ENCODE assay signal across 8 cellular contexts in the genomic region with DNA sequence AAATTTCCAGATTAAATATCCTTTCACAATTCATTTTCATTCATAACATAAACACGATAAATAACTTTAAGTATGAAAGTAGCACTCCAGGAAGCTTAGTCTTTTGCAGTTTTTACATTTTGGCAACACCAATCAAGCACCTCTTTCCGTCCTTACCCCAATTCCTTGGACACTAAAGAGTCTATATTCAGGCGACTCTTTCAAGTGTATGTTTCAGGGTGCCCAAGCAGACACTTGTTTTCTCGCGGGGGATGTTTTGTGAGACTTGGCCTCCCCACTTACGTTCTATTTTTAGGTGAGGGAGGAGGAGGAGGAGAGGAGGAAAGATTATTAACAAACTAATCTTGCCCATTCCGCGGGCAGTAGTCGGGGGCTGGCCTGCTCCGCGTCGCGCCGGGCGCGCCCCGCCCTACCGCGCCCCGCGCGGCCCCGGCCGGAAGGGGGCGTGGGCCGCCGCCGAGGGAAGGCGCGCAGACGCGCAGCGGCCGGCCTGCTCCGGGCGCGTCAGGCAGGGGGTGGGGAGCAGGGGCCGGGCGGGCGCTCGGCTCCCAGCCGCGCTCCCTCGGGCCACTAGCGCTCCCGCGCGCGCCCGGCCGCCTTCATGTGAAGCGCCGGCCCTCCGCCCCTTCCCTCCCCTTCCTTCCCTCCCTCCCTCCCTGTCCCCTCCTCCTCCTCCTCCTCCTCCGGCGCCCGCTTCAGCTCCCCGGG. TPM values are rescaled to one million over a fixed set of nuclear protein-coding genes. Genes with fewer than 3 reads are reported as not detected.
DNase-seq lines count a peak whose midpoint lies in the region; ATAC-seq and TF ChIP-seq lines count a peak whose summit lies in the region.

A gene (plus strand): TSS at position 473 of the 708 bp plus-strand sequence. CDS start 337 bp downstream, outside the sequence.

- peaks cover 12% of the 10 kb centered on the region for H3K36me3 Mint-ChIP-seq in CD8-positive, alpha-beta T cell

- H3K36me3 ChIP-seq in CD8-positive, alpha-beta T cell (ENCODE audit: insufficient read depth, low read length), result no peaks in the 10 kb centered on the region

- DNase-seq in CD8-positive, alpha-beta T cell, result peak; percentile 25 to 74 (median 57)
- DNase-seq in NOMO-1 treated with DMSO at 0.1 percent for 48 hours (lab: John Stamatoyannopoulos, UW; ENCODE audit: unreplicated experiment) (peak; percentile 79), epithelial cell of esophagus (ENCODE audit: low read depth) (peak; percentile 94)
- DNase-seq in activated CD8-positive, alpha-beta memory T cell treated with anti-CD3 and anti-CD28 coated beads, Interleukin-2, amount 50 U/mL, for 48 hours, result peak; percentile 83
- DNase-seq in stimulated activated CD8-positive, alpha-beta memory T cell treated with anti-CD3 and anti-CD28 coated beads, Interleukin-4, amount 100 ng/mL, for 1 hour (ENCODE audit: low read depth in 2 of 2, low spot score in 1 of 2), result peak; percentile 7 to 36

- peaks cover 36% of the 10 kb centered on the region for H3K4me1 Mint-ChIP-seq in CD8-positive, alpha-beta T cell (ENCODE audit: low read depth)

- CTCF ChIA-PET in CD8-positive, alpha-beta T cell (lab: Charles Lee), result interaction anchor here (0.8 to 2.8 kb wide), 4 partner anchors 8 to 176 kb away, joined by 3 to 15 read pairs (median 6); no protein-coding TSS in a partner anchor

- TF ChIP-seq CTCF in CD8-positive, alpha-beta T cell (IDR thresholded peaks at IDR 0.05), result no peak
- no peak for TF ChIP-seq CTCF in epithelial cell of esophagus (IDR thresholded peaks at IDR 0.05; ENCODE audit: insufficient read depth, low read depth, low read length, missing control alignments)

- no peaks in the 10 kb centered on the region for H3K27me3 ChIP-seq in CD8-positive, alpha-beta T cell (ENCODE audit: insufficient read depth, low read length)
- peaks cover 12% of the 10 kb centered on the region for H3K27me3 ChIP-seq in mononuclear cell (ENCODE audit: insufficient read depth, low read length)

- intact Hi-C loops in CD8-positive, alpha-beta T cell (cut with DNase I, micrococcal nuclease), result loop anchor here (2.0 to 10.0 kb wide), 7 partner anchors 13 to 1887 kb away; a partner anchor contains a TSS

- POLR2A ChIA-PET in CD8-positive, alpha-beta T cell (lab: Charles Lee), result no interaction called here

- peak; percentile 90 for ATAC-seq in CD8-positive, alpha-beta T cell
- ATAC-seq in GM19395 (IDR thresholded peaks at IDR 0.05; ENCODE audit: unreplicated experiment), result peak; percentile 82
- peak; percentile 94 for ATAC-seq in HG03521 (IDR thresholded peaks at IDR 0.05; ENCODE audit: unreplicated experiment)

- H3K9me3 Mint-ChIP-seq in CD8-positive, alpha-beta T cell, result no peaks in the 10 kb centered on the region

- no peaks in the 10 kb centered on the region for H3K9me3 ChIP-seq in CD8-positive, alpha-beta T cell (ENCODE audit: low read length)
- H3K9me3 ChIP-seq in mononuclear cell (ENCODE audit: low read depth, low read length), result no peaks in the 10 kb centered on the region

- H3K27ac Mint-ChIP-seq in CD8-positive, alpha-beta T cell, result peak within 1 kb of the TSS; percentile 86

- H3K4me3 ChIP-seq in CD8-positive, alpha-beta T cell (ENCODE audit: low read depth, low read length), result peak within 1 kb of the TSS; percentile 80
- peak within 1 kb of the TSS; percentile 83 for H3K4me3 ChIP-seq in epithelial cell of esophagus (ENCODE audit: low read length)
- H3K4me3 ChIP-seq in mononuclear cell (ENCODE audit: low read length), result peak within 1 kb of the TSS; percentile 75

- H3K27me3 Mint-ChIP-seq in CD8-positive, alpha-beta T cell (ENCODE audit: low read depth), result peaks cover 17% of the 10 kb centered on the region

- H3K4me1 ChIP-seq in CD8-positive, alpha-beta T cell (ENCODE audit: insufficient read depth, low read length), result peaks cover 19% of the 10 kb centered on the region
- peaks cover 8% of the 10 kb centered on the region for H3K4me1 ChIP-seq in mononuclear cell (ENCODE audit: insufficient read depth, low read length)

- peak within 1 kb of the TSS; percentile 55 for H3K27ac ChIP-seq in CD8-positive, alpha-beta T cell (ENCODE audit: low read depth, low read length)

- peak within 1 kb of the TSS; percentile 92 for H3K4me3 Mint-ChIP-seq in CD8-positive, alpha-beta T cell

RNA-seq across cellular contexts. Expression of the gene that starts here (rescaled TPM):
- 10 to 100 TPM; 64.8 to 79.3 TPM for total RNA-seq in CD8-positive, alpha-beta T cell
- 96.4 TPM for total RNA-seq in mononuclear cell

Comparison
In these comparisons a context has a peak if more than half of its experiments do, and no peak if none do; other contexts are left out.
1. Peak in every context shown above with its lines: DNase-seq, ATAC-seq, H3K4me3 ChIP-seq and H3K27ac ChIP-seq.
2. DNase-seq: peak in every context shown above with its lines; median percentile 94 in epithelial cell of esophagus; 83 in activated CD8-positive, alpha-beta memory T cell treated with anti-CD3 and anti-CD28 coated beads, Interleukin-2, amount 50 U/mL, for 48 hours; 79 in NOMO-1 treated with DMSO at 0.1 percent for 48 hours; 57 in CD8-positive, alpha-beta T cell; 22 in stimulated activated CD8-positive, alpha-beta memory T cell treated with anti-CD3 and anti-CD28 coated beads, Interleukin-4, amount 100 ng/mL, for 1 hour.